Comparison of ENCODE assay signal across 1 cellular context in the genomic region with DNA sequence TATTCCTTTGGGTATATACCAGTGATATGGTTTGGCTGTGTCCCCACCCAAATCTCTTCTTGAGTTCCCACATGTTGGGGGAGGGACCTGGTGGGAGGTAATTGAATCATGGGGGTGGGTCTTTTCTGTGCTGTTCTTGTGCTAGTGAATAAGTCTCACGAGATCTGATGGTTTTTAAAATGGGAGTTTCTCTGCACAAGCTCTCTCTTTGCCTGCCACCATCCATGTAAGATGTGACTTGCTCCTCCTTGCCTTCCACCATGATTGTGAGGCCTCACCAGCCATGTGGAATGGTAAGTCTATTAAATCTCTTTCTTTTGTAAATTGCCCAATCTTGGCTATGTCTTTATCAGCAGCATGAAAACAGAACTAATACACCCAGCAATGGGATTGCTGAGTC. TPM values are rescaled to one million over a fixed set of nuclear protein-coding genes. Genes with fewer than 3 reads are reported as not detected.
"Had no signal": no experiment of that assay in that cellular context is flagged by ENCODE, and none has a peak within 500 bp of the region (broad histone marks: within the 10 kb centered on the region; RNA-seq: fewer than 3 reads in every experiment).

No MANE protein-coding gene starts in this region.

RNA-seq across cellular contexts. Expression of a gene that starts 42.5 kb away (rescaled TPM):
- polyA plus RNA-seq: IgD-negative memory B cell had no signal
